Comparison of ENCODE assay signal across 29 cellular contexts in the genomic region with DNA sequence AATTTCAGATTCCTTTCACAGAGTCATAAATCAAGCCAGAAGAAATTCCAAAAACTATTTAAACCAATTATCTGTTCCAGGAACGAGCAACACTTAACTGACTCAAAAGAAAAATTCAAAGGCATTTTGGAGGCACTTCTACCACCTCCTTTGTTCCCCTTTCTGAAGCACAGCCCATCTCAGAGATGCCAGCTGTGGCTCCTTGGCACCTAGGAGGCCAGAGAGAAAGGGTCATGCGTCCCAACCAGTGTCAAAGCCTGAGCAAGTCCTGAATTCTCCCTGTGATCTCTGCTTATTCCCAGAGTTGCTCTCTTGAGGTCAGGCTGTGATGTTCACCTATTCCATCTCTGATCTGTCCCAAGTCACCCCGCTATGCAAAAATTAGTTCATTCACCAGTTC.
"Had no signal": no experiment of that assay in that cellular context is flagged by ENCODE, and none has a peak within 500 bp of the region (broad histone marks: within the 10 kb centered on the region; RNA-seq: fewer than 3 reads in every experiment).

No MANE protein-coding gene starts in this region.

- H3K27me3 Mint-ChIP-seq: dendritic cell treated with granulocyte-macrophage colony-stimulating factor and Interleukin-4, amounts not matched to agents 40 ng/mL and 50 ng/mL, for 4 days; effector memory CD8-positive, alpha-beta T cell had no signal

- H3K79me2 ChIP-seq: hepatocyte had no signal

- H2AFZ ChIP-seq: hepatocyte had no signal

- H3K4me1 ChIP-seq: esophagus muscularis mucosa, esophagus squamous epithelium, foreskin keratinocyte, gastrocnemius medialis, gastroesophageal sphincter, heart left ventricle, heart right ventricle had no signal

- H3K27ac Mint-ChIP-seq: dendritic cell treated with granulocyte-macrophage colony-stimulating factor and Interleukin-4, amounts not matched to agents 40 ng/mL and 50 ng/mL, for 4 days; effector memory CD8-positive, alpha-beta T cell; endodermal cell had no signal

- H3K4me3 ChIP-seq: coronary artery, dorsolateral prefrontal cortex, esophagus muscularis mucosa, esophagus squamous epithelium, gastrocnemius medialis, gastroesophageal sphincter, heart left ventricle, heart right ventricle, hepatocyte had no signal

- ATAC-seq: effector memory CD8-positive, alpha-beta T cell; esophagus mucosa; foreskin keratinocyte; gastrocnemius medialis; gastroesophageal sphincter; heart left ventricle; heart right ventricle had no signal

- FAIRE-seq: endometrium, endothelial cell of umbilical vein, frontal cortex had no signal

- H3K27ac ChIP-seq: coronary artery, dorsolateral prefrontal cortex, epithelial cell of prostate, esophagus muscularis mucosa, esophagus squamous epithelium, foreskin keratinocyte, gastrocnemius medialis, gastroesophageal sphincter, heart left ventricle, heart right ventricle, hepatocyte had no signal

- H3K4me2 ChIP-seq: hepatocyte had no signal

- H3K36me3 ChIP-seq: esophagus muscularis mucosa, esophagus squamous epithelium, gastrocnemius medialis, gastroesophageal sphincter, heart left ventricle, heart right ventricle had no signal

- H3K27me3 ChIP-seq: esophagus muscularis mucosa, esophagus squamous epithelium, foreskin keratinocyte, gastrocnemius medialis, gastroesophageal sphincter, hepatocyte had no signal

- H3K9me3 Mint-ChIP-seq: dendritic cell treated with granulocyte-macrophage colony-stimulating factor and Interleukin-4, amounts not matched to agents 40 ng/mL and 50 ng/mL, for 4 days; effector memory CD8-positive, alpha-beta T cell; endodermal cell had no signal

- DNase-seq: cortex of kidney; dermis blood vessel endothelial cell; dorsolateral prefrontal cortex; effector CD4-positive, alpha-beta T cell; effector CD8-positive, alpha-beta T cell; effector memory CD4-positive, alpha-beta T cell; effector memory CD8-positive, alpha-beta T cell; endodermal cell; erythroblast; esophagus squamous epithelium; foreskin fibroblast; foreskin keratinocyte; foreskin melanocyte; gastrocnemius medialis; glutamatergic neuron; head of caudate nucleus; heart left ventricle; heart right ventricle; hippocampal formation had no signal

- H3K4me3 Mint-ChIP-seq: dendritic cell treated with granulocyte-macrophage colony-stimulating factor and Interleukin-4, amounts not matched to agents 40 ng/mL and 50 ng/mL, for 4 days; effector memory CD8-positive, alpha-beta T cell; endodermal cell had no signal

- H3K9me3 ChIP-seq: esophagus muscularis mucosa, esophagus squamous epithelium, gastrocnemius medialis, gastroesophageal sphincter, heart left ventricle, heart right ventricle had no signal
